Comparison of ENCODE assay signal across 8 cellular contexts in the genomic region with DNA sequence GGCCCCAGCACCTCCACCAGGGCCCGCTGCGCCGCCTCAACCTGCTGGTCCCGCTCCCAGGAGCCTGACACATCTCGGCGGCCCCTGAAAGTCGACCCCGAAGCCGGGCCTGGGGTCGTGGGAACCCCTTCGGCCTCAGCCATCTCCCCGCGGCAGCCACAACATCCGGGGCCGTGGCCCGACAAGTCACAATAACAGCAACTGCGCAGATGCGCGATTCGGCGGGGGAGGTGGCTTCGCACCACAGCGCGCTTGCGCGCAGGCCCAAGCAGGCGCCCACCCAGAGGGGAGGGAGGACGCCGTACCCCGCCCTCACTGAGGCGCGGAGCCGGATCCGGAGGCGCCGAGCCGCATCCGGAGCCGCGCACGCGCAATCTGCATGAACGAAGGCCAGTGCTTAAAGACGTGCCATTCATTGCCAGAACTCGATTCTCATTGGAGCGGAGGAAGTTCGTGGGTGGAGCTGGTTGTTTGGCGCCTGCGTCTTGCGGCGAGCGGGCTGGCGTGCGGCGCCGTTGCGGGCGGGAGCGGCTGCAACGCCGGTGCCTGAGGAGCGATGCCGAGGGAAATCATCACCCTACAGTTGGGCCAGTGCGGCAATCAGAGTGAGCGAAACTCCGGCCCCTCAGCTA. TPM values are rescaled to one million over a fixed set of nuclear protein-coding genes. Genes with fewer than 3 reads are reported as not detected.
DNase-seq lines count a peak whose midpoint lies in the region; ATAC-seq lines count a peak whose summit lies in the region.

A gene with protein sequence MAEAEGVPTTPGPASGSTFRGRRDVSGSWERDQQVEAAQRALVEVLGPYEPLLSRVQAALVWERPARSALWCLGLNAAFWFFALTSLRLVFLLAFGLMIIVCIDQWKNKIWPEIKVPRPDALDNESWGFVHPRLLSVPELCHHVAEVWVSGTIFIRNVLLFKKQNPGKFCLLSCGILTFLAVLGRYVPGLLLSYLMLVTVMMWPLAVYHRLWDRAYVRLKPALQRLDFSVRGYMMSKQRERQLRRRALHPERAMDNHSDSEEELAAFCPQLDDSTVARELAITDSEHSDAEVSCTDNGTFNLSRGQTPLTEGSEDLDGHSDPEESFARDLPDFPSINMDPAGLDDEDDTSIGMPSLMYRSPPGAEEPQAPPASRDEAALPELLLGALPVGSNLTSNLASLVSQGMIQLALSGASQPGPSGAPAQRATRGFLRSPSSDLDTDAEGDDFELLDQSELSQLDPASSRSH (minus strand): TSS at position 193 of the 632 bp plus-strand sequence. CDS start 50 bp downstream, at position 143.
A gene (plus strand): TSS at position 502 of the 632 bp plus-strand sequence. CDS start 55 bp downstream, at position 557.

- H3K4me3 ChIP-seq in rectal smooth muscle tissue (ENCODE audit: low read length), result peak within 1 kb of the TSS; percentile 100
- peak within 1 kb of the TSS; percentile 82 to 97 for H3K4me3 ChIP-seq in aorta (ENCODE audit: low read length in 2 of 2)

- ATAC-seq in GM18508 (IDR thresholded peaks at IDR 0.05; ENCODE audit: insufficient read depth, unreplicated experiment) (peak; percentile 59), HG03025 (IDR thresholded peaks at IDR 0.05; ENCODE audit: low FRiP score, unreplicated experiment) (peak; percentile 72), aorta (ENCODE audit: low FRiP score) (peak; percentile 99)

- peak within 1 kb of the TSS; percentile 92 for H3K9ac ChIP-seq in rectal smooth muscle tissue (ENCODE audit: low read length)

- H3K36me3 ChIP-seq in rectal smooth muscle tissue (ENCODE audit: control insufficient read depth, insufficient read depth, low read length), result peaks cover 4% of the 10 kb centered on the region
- peaks cover 0 to under 1% of the 10 kb centered on the region in 2 donors for H3K36me3 ChIP-seq in aorta (ENCODE audit: control insufficient read depth in 1 of 2, insufficient read depth in 2 of 2, low read length in 1 of 2)

- H3K4me1 ChIP-seq in rectal smooth muscle tissue (ENCODE audit: control insufficient read depth, insufficient read depth, low read length) (peaks cover 14% of the 10 kb centered on the region), aorta (ENCODE audit: control insufficient read depth in 1 of 2, insufficient read depth in 2 of 2, low read length in 2 of 2) (no peaks in the 10 kb centered on the region)

- no peaks in the 10 kb centered on the region for H3K27me3 ChIP-seq in rectal smooth muscle tissue (ENCODE audit: control insufficient read depth, insufficient read depth, low read length)
- H3K27me3 ChIP-seq in aorta (ENCODE audit: control insufficient read depth in 1 of 2, insufficient read depth in 2 of 2, low read length in 1 of 2), result no peaks in the 10 kb centered on the region

- intact Hi-C loops in aorta (cut with DNase I), result loop anchor here (2.0 to 5.0 kb wide), 2 partner anchors 70 to 73 kb away; a partner anchor contains a TSS

- H3K9me3 ChIP-seq in aorta (ENCODE audit: control insufficient read depth, low read length), result no peaks in the 10 kb centered on the region

- WGBS in aorta, 2 donors, result 0 to 1% methylated on average over 60 to 66 of the region's 66 CpGs

- H3K27ac ChIP-seq in rectal smooth muscle tissue (ENCODE audit: low read depth, low read length) (peak within 1 kb of the TSS; percentile 91), aorta (ENCODE audit: low read depth in 1 of 2, low read length in 2 of 2) (peak within 1 kb of the TSS; percentile 5 to 64)

- DNase-seq in NCI-H2081 (lab: John Stamatoyannopoulos, UW), result peak; percentile 99 to 100
- peak; percentile 99 for DNase-seq in T1000 (lab: John Stamatoyannopoulos, UW)
- DNase-seq in astrocyte of the hippocampus (ENCODE audit: low read depth, low spot score), result peak; percentile 100
- peak; percentile 99 for DNase-seq in hepatic stellate cell (ENCODE audit: low spot score)
- DNase-seq in aorta, result peak; percentile 99 to 100

RNA-seq across cellular contexts. Expression of the first gene that starts in this region (rescaled TPM):
- total RNA-seq in aorta, result 10 to 100 TPM; 42.9 to 54.1 TPM
- polyA plus RNA-seq in aorta, result 10 to 100 TPM; 11.5 to 27.6 TPM

RNA-seq across cellular contexts. Expression of the second gene that starts in this region (rescaled TPM):
- total RNA-seq in aorta, result 10 to 100 TPM; 21.5 to 24.9 TPM
- polyA plus RNA-seq in aorta, result 10 to 100 TPM; 15.7 to 19.5 TPM

Comparison
In these comparisons a context has a peak if more than half of its experiments do, and no peak if none do; other contexts are left out.
1. Peak in every context shown above with its lines: DNase-seq, ATAC-seq, H3K4me3 ChIP-seq and H3K27ac ChIP-seq.